8 cellular contexts compared by ENCODE assay signal in the genomic region with DNA sequence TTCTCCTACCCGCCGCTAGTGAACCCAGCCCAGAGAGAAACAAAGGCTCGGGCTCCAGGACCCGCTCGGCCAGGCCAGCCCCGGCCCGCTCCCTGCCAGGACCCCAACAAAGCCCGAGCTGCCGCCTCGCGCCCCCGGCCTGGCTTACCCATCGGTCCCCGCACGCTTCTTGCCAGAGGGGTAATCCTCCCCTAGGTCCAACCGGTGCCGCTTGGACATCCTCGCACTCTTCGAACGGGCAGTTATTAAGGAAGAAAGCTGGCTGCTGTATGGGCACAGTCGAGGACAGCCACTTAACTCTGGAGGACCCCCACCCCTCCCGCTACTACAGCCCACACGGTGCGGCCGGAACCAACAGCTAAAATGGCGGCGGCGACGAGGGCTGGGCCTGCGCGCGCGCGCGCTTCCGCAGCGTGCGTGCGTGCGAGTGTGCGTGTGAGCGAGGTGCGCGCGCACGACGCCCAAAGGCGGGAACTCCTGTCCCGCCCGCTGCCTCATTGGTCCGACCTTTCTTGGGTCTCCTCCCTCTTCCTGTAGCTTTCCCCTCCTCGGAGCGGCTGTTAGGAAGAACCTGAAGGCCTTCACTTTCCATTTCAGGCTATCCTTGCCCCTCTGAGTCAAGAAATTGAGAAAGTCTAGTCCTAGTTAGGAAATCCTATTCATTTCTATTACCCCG. TPM values are rescaled to one million over a fixed set of nuclear protein-coding genes. Genes with fewer than 3 reads are reported as not detected.
A peak's percentile ranks its signal among the peaks of the same experiment; 100 is the strongest.
DNase-seq lines count a peak whose midpoint lies in the region; ATAC-seq and TF ChIP-seq lines count a peak whose summit lies in the region.

A gene (minus strand): TSS at position 380 of the 676 bp plus-strand sequence. CDS start 161 bp downstream, at position 219.

- H3K36me3 ChIP-seq in SU-DHL-6 (ENCODE audit: low read length) (0 out of 2 replicates have a peak, but pooled peaks cover 11% of the 10 kb centered on the region), thymus (ENCODE audit: control insufficient read depth, insufficient read depth) (no peaks in the 10 kb centered on the region)

- intact Hi-C loops in head of caudate nucleus (cut with DNase I): loop anchor here (5.0 to 10.0 kb wide), 2 partner anchors 112 to 330 kb away; a partner anchor contains a TSS

- DNase-seq in GM12864 (ENCODE audit: low read depth): peak; percentile 93
- DNase-seq in NCI-H128 (lab: John Stamatoyannopoulos, UW; ENCODE audit: unreplicated experiment): peak; percentile 81
- DNase-seq in activated naive CD8-positive, alpha-beta T cell treated with anti-CD3 and anti-CD28 coated beads, Interleukin-2, amount 50 U/mL, for 16 hours (ENCODE audit: low read depth, low spot score): peak; percentile 79
- DNase-seq in head of caudate nucleus: peak; percentile 91 to 98 (median 95)
- DNase-seq in osteocyte (ENCODE audit: extremely low spot score, unreplicated experiment): peak; percentile 98

- no peaks in the 10 kb centered on the region for H3K27me3 Mint-ChIP-seq in osteocyte (ENCODE audit: unreplicated experiment)

- no peaks in the 10 kb centered on the region for H3K9me3 ChIP-seq in SU-DHL-6 (ENCODE audit: insufficient read depth, low read length)
- H3K9me3 ChIP-seq in thymus (ENCODE audit: control insufficient read depth): no peaks in the 10 kb centered on the region

- TF ChIP-seq CTCF in GM12864 (IDR thresholded peaks at IDR 0.05; ENCODE audit: low read depth, low read length, missing control alignments): no peak
- TF ChIP-seq CTCF in SU-DHL-6 (IDR thresholded peaks at IDR 0.05; ENCODE audit: insufficient read depth, low read length, poor library complexity, severe bottlenecking): no peak
- no peak for TF ChIP-seq CTCF in osteocyte (IDR thresholded peaks at IDR 0.05)

- H3K36me3 Mint-ChIP-seq in osteocyte (ENCODE audit: unreplicated experiment): no peaks in the 10 kb centered on the region

- peak within 1 kb of the TSS; percentile 85 for H3K27ac ChIP-seq in SU-DHL-6 (ENCODE audit: low read depth, low read length)
- peak within 1 kb of the TSS; percentile 95 for H3K27ac ChIP-seq in thymus (ENCODE audit: low read depth)

- peaks cover 5% of the 10 kb centered on the region for H3K4me1 ChIP-seq in thymus (ENCODE audit: control insufficient read depth, insufficient read depth, low read length)

- H4K20me1 ChIP-seq in SU-DHL-6 (ENCODE audit: low read depth, low read length): peaks cover 36% of the 10 kb centered on the region

- peak within 1 kb of the TSS; percentile 84 for H3K4me2 ChIP-seq in SU-DHL-6 (ENCODE audit: low read depth, low read length, poor library complexity, severe bottlenecking)

- H3K79me2 ChIP-seq in SU-DHL-6 (ENCODE audit: insufficient read depth, low read length): peaks cover 51% of the 10 kb centered on the region

- under 1% methylated on average over 54 of the region's 54 CpGs for WGBS in thymus

- H3F3A ChIP-seq in SU-DHL-6 (ENCODE audit: insufficient read depth): peaks cover 9% of the 10 kb centered on the region; the same call in 1 of the 2 replicates

- ATAC-seq in HG02678 (IDR thresholded peaks at IDR 0.05; ENCODE audit: unreplicated experiment): peak; percentile 90

- peak within 1 kb of the TSS; percentile 94 for H3K4me3 Mint-ChIP-seq in osteocyte (ENCODE audit: unreplicated experiment)

- H3K9me3 Mint-ChIP-seq in osteocyte (ENCODE audit: unreplicated experiment): no peaks in the 10 kb centered on the region

- H3K4me1 Mint-ChIP-seq in osteocyte (ENCODE audit: unreplicated experiment): peaks cover 26% of the 10 kb centered on the region

- H2AFZ ChIP-seq in SU-DHL-6 (ENCODE audit: low read depth, low read length, severe bottlenecking): peak within 1 kb of the TSS; percentile 85

- peak within 1 kb of the TSS; percentile 100 for H3K9ac ChIP-seq in SU-DHL-6 (ENCODE audit: low read length)

- peak within 1 kb of the TSS; percentile 98 for H3K27ac Mint-ChIP-seq in osteocyte (ENCODE audit: unreplicated experiment)

- H3K27me3 ChIP-seq in SU-DHL-6 (ENCODE audit: low read length) (no peaks in the 10 kb centered on the region), thymus (ENCODE audit: control insufficient read depth, insufficient read depth) (no peaks in the 10 kb centered on the region)

- H3K4me3 ChIP-seq in GM12864 (ENCODE audit: low read depth, low read length) (peak within 1 kb of the TSS; percentile 99), SU-DHL-6 (ENCODE audit: insufficient read depth, low read length, poor library complexity, severe bottlenecking) (peak within 1 kb of the TSS; percentile 99), thymus (ENCODE audit: low read length) (peak within 1 kb of the TSS; percentile 100)

- H3K9me2 ChIP-seq in SU-DHL-6 (replicated peaks; ENCODE audit: insufficient read depth, low read length): no peaks in the 10 kb centered on the region

RNA-seq across cellular contexts. Expression of the gene that starts here (rescaled TPM):
- 101 and 102 TPM in 2 replicates for total RNA-seq in osteocyte
- 98.3 TPM for polyA plus RNA-seq in thymus

Comparison
In these comparisons a context has a peak if more than half of its experiments do, and no peak if none do; other contexts are left out.
1. Peak in every context shown above with its lines: DNase-seq, ATAC-seq, H3K4me3 ChIP-seq and H3K27ac ChIP-seq.